Comparison of ENCODE assay signal across 8 cellular contexts in genomic region chr2:230202430-230203109, GRCh38. TPM values are rescaled to one million over a fixed set of nuclear protein-coding genes. Genes with fewer than 3 reads are reported as not detected.
DNase-seq lines count a peak whose midpoint lies in the region; ATAC-seq, FAIRE-seq and TF ChIP-seq lines count a peak whose summit lies in the region.

No MANE protein-coding gene starts in this region.

- peaks cover 17 to 22% (median 21%) of the 10 kb centered on the region in 4 donors for H3K4me1 Mint-ChIP-seq in CD4-positive, alpha-beta memory T cell
- H3K4me1 Mint-ChIP-seq in activated B cell treated with CpG ODN at 0.5 μM for 24 hours = peaks cover 42% of the 10 kb centered on the region

- peak overlapping the region; percentile 51 to 95 (median 79) for H3K27ac Mint-ChIP-seq in CD4-positive, alpha-beta memory T cell
- peak overlapping the region; percentile 87 for H3K27ac Mint-ChIP-seq in activated B cell treated with CpG ODN at 0.5 μM for 24 hours

- peaks cover 76 to 83% of the 10 kb centered on the region in 2 donors for H3K36me3 Mint-ChIP-seq in CD4-positive, alpha-beta memory T cell
- H3K36me3 Mint-ChIP-seq in activated B cell treated with CpG ODN at 0.5 μM for 24 hours (ENCODE audit: low read depth) = peaks cover 78% of the 10 kb centered on the region

- peak; percentile 64 for ATAC-seq in GM18909 (IDR thresholded peaks at IDR 0.05; ENCODE audit: poor library complexity, unreplicated experiment)
- ATAC-seq in HG03039 (IDR thresholded peaks at IDR 0.05; ENCODE audit: unreplicated experiment) = peak; percentile 55
- ATAC-seq in activated B cell treated with CpG ODN at 0.5 μM for 24 hours (ENCODE audit: low read depth) = peak; percentile 70

- POLR2A ChIA-PET in CD4-positive, alpha-beta memory T cell (lab: Charles Lee; ENCODE audit: partially characterized antibody) = interaction anchor here (1.4 to 1.9 kb wide), 2 partner anchors 23 to 407 kb away, joined by 3 to 4 read pairs; partner anchors contain the start of gene SP140
- POLR2A ChIA-PET in activated B cell treated with CpG ODN at 0.5 μM for 24 hours (lab: Charles Lee) = interaction anchor here (0.7 to 12.9 kb wide), 24 partner anchors 16 to 595 kb away, joined by 3 to 268 read pairs (median 8); partner anchors contain the start of genes CAB39, SP110, SP140 and SP140L

- no peaks in the 10 kb centered on the region for H3K9me3 Mint-ChIP-seq in CD4-positive, alpha-beta memory T cell
- H3K9me3 Mint-ChIP-seq in activated B cell treated with CpG ODN at 0.5 μM for 24 hours = no peaks in the 10 kb centered on the region

- TF ChIP-seq CTCF in activated B cell treated with CpG ODN at 0.5 μM for 24 hours (IDR thresholded peaks at IDR 0.05) = no peak

- H3K27me3 Mint-ChIP-seq in CD4-positive, alpha-beta memory T cell = no peaks in the 10 kb centered on the region
- no peaks in the 10 kb centered on the region for H3K27me3 Mint-ChIP-seq in activated B cell treated with CpG ODN at 0.5 μM for 24 hours

- H3K27me3 ChIP-seq in CD4-positive, alpha-beta memory T cell (ENCODE audit: insufficient read depth, low read length) = no peaks in the 10 kb centered on the region

- no peak overlapping the region for H3K4me3 ChIP-seq in CD4-positive, alpha-beta memory T cell (ENCODE audit: low read length in 2 of 2)

- intact Hi-C loops in CD4-positive, alpha-beta memory T cell (cut with micrococcal nuclease) = loop anchor here (1.0 kb wide), 1 partner anchor 409 kb away; no protein-coding TSS in a partner anchor
- intact Hi-C loops in activated B cell treated with CpG ODN at 0.5 μM for 24 hours (cut with micrococcal nuclease) = loop anchor here (1.0 to 2.0 kb wide), 10 partner anchors 32 to 596 kb away; partner anchors contain the start of genes CAB39 and SP100

- no peak overlapping the region for H3K27ac ChIP-seq in CD4-positive, alpha-beta memory T cell (ENCODE audit: low read depth, low read length)

- no peaks in the 10 kb centered on the region for H3K9me3 ChIP-seq in CD4-positive, alpha-beta memory T cell (ENCODE audit: control insufficient read depth in 1 of 2, low read length in 2 of 2)

- TF ChIP-seq POLR2A in H54 (IDR thresholded peaks at IDR 0.05; ENCODE audit: low read depth, low read length) = no peak

- peaks cover 77% of the 10 kb centered on the region for H3K36me3 ChIP-seq in CD4-positive, alpha-beta memory T cell (ENCODE audit: insufficient read depth, low read length)

- peak in 4 of 5 donors; percentile 30 to 38 (median 33) for DNase-seq in CD4-positive, alpha-beta memory T cell
- DNase-seq in activated B cell treated with CpG ODN at 0.5 μM for 24 hours (peak; percentile 39), NCI-H146 (lab: John Stamatoyannopoulos, UW) (no peak), GOT3 (lab: John Stamatoyannopoulos, UW) (no peak), H54 (ENCODE audit: insufficient read length, low spot score) (no peak), NCI-H1930 (lab: John Stamatoyannopoulos, UW) (no peak)

- peak overlapping the region in 2 of 8 donors; percentile 1 to 33 for H3K4me3 Mint-ChIP-seq in CD4-positive, alpha-beta memory T cell
- peak overlapping the region; percentile 76 for H3K4me3 Mint-ChIP-seq in activated B cell treated with CpG ODN at 0.5 μM for 24 hours

- FAIRE-seq in H54 (lab: Jason Lieb, UNC) = no peak

- peaks cover 7% of the 10 kb centered on the region for H3K4me1 ChIP-seq in CD4-positive, alpha-beta memory T cell (ENCODE audit: insufficient read depth, low read length)

- CTCF ChIA-PET in CD4-positive, alpha-beta memory T cell (lab: Charles Lee; ENCODE audit: partially characterized antibody) = interaction anchor here (0.6 to 2.6 kb wide), 25 partner anchors 10 to 596 kb away, joined by 3 to 11 read pairs (median 4); partner anchors contain the start of genes SP110, SP140 and SP140L
- CTCF ChIA-PET in activated B cell treated with CpG ODN at 0.5 μM for 24 hours (lab: Charles Lee) = interaction anchor here (0.6 to 2.8 kb wide), 52 partner anchors 11 to 596 kb away, joined by 3 to 17 read pairs (median 4); partner anchors contain the start of genes SP100, SP110, SP140 and SP140L

RNA-seq across cellular contexts. Expression of gene SP110, which starts 17.2 kb away (rescaled TPM):
- 100 to 1,000 TPM; 108 to 123 TPM for total RNA-seq in CD4-positive, alpha-beta memory T cell
- 10 to 100 TPM; 49.8 to 99.2 TPM for polyA plus RNA-seq in CD4-positive, alpha-beta memory T cell
- 139 and 147 TPM in 2 replicates for total RNA-seq in activated B cell treated with CpG ODN at 0.5 μM for 24 hours

RNA-seq across cellular contexts. Expression of gene SP140, which starts 23.0 kb away (rescaled TPM):
- 10 to 100 TPM; 70.8 to 79.3 TPM for total RNA-seq in CD4-positive, alpha-beta memory T cell
- 10 to 100 TPM; 18.0 to 34.2 TPM for polyA plus RNA-seq in CD4-positive, alpha-beta memory T cell
- 295 and 330 TPM in 2 replicates for total RNA-seq in activated B cell treated with CpG ODN at 0.5 μM for 24 hours

Comparison
In these comparisons a context has a peak if more than half of its experiments do, and no peak if none do; other contexts are left out.
1. DNase-seq: peak in CD4-positive, alpha-beta memory T cell (4 of 5) and activated B cell treated with CpG ODN at 0.5 μM for 24 hours (single experiment); none in NCI-H146 (single experiment), GOT3 (single experiment), H54 (single experiment) and NCI-H1930 (0 of 2).
2. Peak in every context shown above with its lines, with median percentiles within 50 percentile points of each other: ATAC-seq.